ENCODE assay signal across 27 cellular contexts in genomic region chr17:63120406-63120805, GRCh38.
DNase-seq lines count a peak whose midpoint lies in the region; ATAC-seq, FAIRE-seq and TF ChIP-seq lines count a peak whose summit lies in the region.
"Had no signal": no experiment of that assay in that cellular context is flagged by ENCODE, and none has a peak within 500 bp of the region (broad histone marks: within the 10 kb centered on the region; RNA-seq: fewer than 3 reads in every experiment).

No MANE protein-coding gene starts in this region.

- TF ChIP-seq CTCF in HFFc6 (IDR thresholded peaks at IDR 0.05) (no peak), astrocyte (IDR thresholded peaks at IDR 0.05; ENCODE audit: insufficient read depth, low read depth, low read length) (no peak), fibroblast of lung (conservative IDR thresholded peaks at IDR 0.05 in 1 of 2, IDR thresholded peaks at IDR 0.05 in 1 of 2; ENCODE audit: low read depth in 1 of 2, low read length in 2 of 2) (no peak), smooth muscle cell (IDR thresholded peaks at IDR 0.05; ENCODE audit: borderline replicate concordance, insufficient read depth, poor library complexity, severe bottlenecking) (no peak), tibial nerve (IDR thresholded peaks at IDR 0.05) (no peak)

- H3K4me2 ChIP-seq in astrocyte (ENCODE audit: low read length) (no peak overlapping the region), fibroblast of lung (ENCODE audit: extremely low read depth, insufficient read depth, low read length) (no peak overlapping the region), smooth muscle cell (no peak overlapping the region)

- H4K20me1 ChIP-seq in astrocyte (ENCODE audit: insufficient read depth, low read length) = peaks cover 28% of the 10 kb centered on the region
- no peaks in the 10 kb centered on the region for H4K20me1 ChIP-seq in fibroblast of lung (ENCODE audit: control insufficient read depth, extremely low read depth, insufficient read depth, low read length)
- peaks cover 34% of the 10 kb centered on the region for H4K20me1 ChIP-seq in smooth muscle cell (ENCODE audit: low read depth)

- H3K4me3 Mint-ChIP-seq in HFFc6 (no peak overlapping the region), astrocyte (ENCODE audit: unreplicated experiment) (no peak overlapping the region)
- no peak overlapping the region for H3K4me3 Mint-ChIP-seq in activated naive CD8-positive, alpha-beta T cell treated with anti-CD3 and anti-CD28 coated beads, Interleukin-2, amount 50 U/mL, for 24 hours
- H3K4me3 Mint-ChIP-seq: B cell; central memory CD8-positive, alpha-beta T cell; naive B cell had no signal

- no peak overlapping the region for H3K4me3 ChIP-seq in astrocyte (ENCODE audit: insufficient read depth, low read depth, low read length)
- H3K4me3 ChIP-seq in fibroblast of lung (replicated peaks in 1 of 4; ENCODE audit: control extremely low read depth in 1 of 4, insufficient read depth in 1 of 4, low read depth in 3 of 4, low read length in 4 of 4) = no peak overlapping the region
- no peak overlapping the region for H3K4me3 ChIP-seq in smooth muscle cell
- H3K4me3 ChIP-seq in tibial nerve = no peak overlapping the region
- H3K4me3 ChIP-seq: esophagus squamous epithelium, lower lobe of right lung, ovary, sigmoid colon, SK-N-MC had no signal

- no peaks in the 10 kb centered on the region for H3K9me3 ChIP-seq in astrocyte (ENCODE audit: insufficient read depth, low read depth, low read length)
- no peaks in the 10 kb centered on the region for H3K9me3 ChIP-seq in fibroblast of lung (ENCODE audit: control insufficient read depth, insufficient read depth, low read depth, low read length)
- no peaks in the 10 kb centered on the region for H3K9me3 ChIP-seq in smooth muscle cell (replicated peaks; ENCODE audit: low read depth)
- H3K9me3 ChIP-seq in tibial nerve = no peaks in the 10 kb centered on the region
- H3K9me3 ChIP-seq: Caco-2, esophagus squamous epithelium, lower lobe of right lung, ovary, sigmoid colon had no signal

- DNase-seq in HFFc6 = no peak
- peak; percentile 48 for DNase-seq in astrocyte (ENCODE audit: low read depth)
- peak; percentile 28 to 55 for DNase-seq in fibroblast of lung (ENCODE audit: low read depth in 2 of 2)
- no peak for DNase-seq in smooth muscle cell (lab: John Stamatoyannopoulos, UW; ENCODE audit: unreplicated experiment)
- no peak for DNase-seq in GM12891 (ENCODE audit: insufficient read length, low spot score)
- no peak for DNase-seq in tibial nerve (ENCODE audit: low spot score in 2 of 2)
- no peak for DNase-seq in Kasumi-1 (lab: John Stamatoyannopoulos, UW)
- no peak for DNase-seq in activated naive CD8-positive, alpha-beta T cell treated with anti-CD3 and anti-CD28 coated beads, Interleukin-2, amount 50 U/mL, for 24 hours
- DNase-seq: activated CD8-positive, alpha-beta memory T cell treated with anti-CD3 and anti-CD28 coated beads for 24 hours; Caco-2; esophagus squamous epithelium; lower lobe of right lung; naive B cell; NCI-H1694; NCI-H774; ovary; sigmoid colon; stimulated activated CD4-positive, alpha-beta T cell treated with anti-CD3 and anti-CD28 coated beads, Interleukin-2, amount 100 ng/mL, for 24 hours; stimulated activated naive CD4-positive, alpha-beta T cell treated with Interleukin-2 at 50 U/mL for 16 hours; T-helper 9 cell had no signal

- 95% methylated on average over 2 of the region's 2 CpGs for WGBS in smooth muscle cell (ENCODE audit: low lambda C conversion rate)
- WGBS in tibial nerve, 2 donors = 96 to 100% methylated on average over 2 of the region's 2 CpGs

- H3F3A ChIP-seq in smooth muscle cell (ENCODE audit: low read depth) = no peaks in the 10 kb centered on the region

- TF ChIP-seq EP300 in tibial nerve (IDR thresholded peaks at IDR 0.05) = no peak

- H3K27me3 ChIP-seq in astrocyte (ENCODE audit: insufficient read depth, low read length) (no peaks in the 10 kb centered on the region), fibroblast of lung (ENCODE audit: control insufficient read depth, insufficient read depth, low read length) (no peaks in the 10 kb centered on the region), smooth muscle cell (ENCODE audit: low read depth) (no peaks in the 10 kb centered on the region), tibial nerve (no peaks in the 10 kb centered on the region)
- H3K27me3 ChIP-seq: esophagus squamous epithelium, ovary, sigmoid colon had no signal

- H3K36me3 ChIP-seq in astrocyte (ENCODE audit: insufficient read depth, low read length) (peaks cover 2% of the 10 kb centered on the region), fibroblast of lung (ENCODE audit: control insufficient read depth, insufficient read depth, low read length) (no peaks in the 10 kb centered on the region), smooth muscle cell (ENCODE audit: low read depth) (no peaks in the 10 kb centered on the region), tibial nerve (no peaks in the 10 kb centered on the region)
- H3K36me3 ChIP-seq: esophagus squamous epithelium, lower lobe of right lung, ovary, sigmoid colon had no signal

- H3K9ac ChIP-seq in astrocyte (ENCODE audit: low read length) (no peak overlapping the region), fibroblast of lung (ENCODE audit: insufficient read depth, low read length) (no peak overlapping the region), smooth muscle cell (ENCODE audit: low read depth) (no peak overlapping the region)

- no peak for FAIRE-seq in astrocyte (lab: Jason Lieb, UNC)
- no peak for FAIRE-seq in GM12891 (lab: Jason Lieb, UNC)
- FAIRE-seq: G401.6, keratinocyte, RCC 7860 had no signal

- 0 out of 2 replicates have a peak overlapping the region, but pooled peaks have one; percentile 3 for H3K27ac Mint-ChIP-seq in HFFc6
- H3K27ac Mint-ChIP-seq in astrocyte (ENCODE audit: unreplicated experiment) = no peak overlapping the region
- no peak overlapping the region for H3K27ac Mint-ChIP-seq in activated naive CD8-positive, alpha-beta T cell treated with anti-CD3 and anti-CD28 coated beads, Interleukin-2, amount 50 U/mL, for 24 hours
- H3K27ac Mint-ChIP-seq: activated naive CD4-positive, alpha-beta T cell treated with anti-CD3 and anti-CD28 coated beads, Interleukin-2, amount 50 U/mL, for 72 hours; B cell; naive B cell had no signal

- no peaks in the 10 kb centered on the region for H3K9me3 Mint-ChIP-seq in HFFc6
- H3K9me3 Mint-ChIP-seq in astrocyte (ENCODE audit: unreplicated experiment) = no peaks in the 10 kb centered on the region
- H3K9me3 Mint-ChIP-seq in activated naive CD8-positive, alpha-beta T cell treated with anti-CD3 and anti-CD28 coated beads, Interleukin-2, amount 50 U/mL, for 24 hours = no peaks in the 10 kb centered on the region
- H3K9me3 Mint-ChIP-seq: activated naive CD4-positive, alpha-beta T cell treated with anti-CD3 and anti-CD28 coated beads, Interleukin-2, amount 50 U/mL, for 72 hours; central memory CD8-positive, alpha-beta T cell; naive B cell had no signal

- H3K4me1 ChIP-seq in astrocyte (ENCODE audit: insufficient read depth, low read length) (peaks cover 8% of the 10 kb centered on the region), fibroblast of lung (ENCODE audit: control insufficient read depth, extremely low read depth, insufficient read depth, low read length) (no peaks in the 10 kb centered on the region), smooth muscle cell (ENCODE audit: low read depth) (peaks cover 5% of the 10 kb centered on the region), tibial nerve (no peaks in the 10 kb centered on the region)
- H3K4me1 ChIP-seq: Caco-2, lower lobe of right lung, sigmoid colon had no signal

- H2AFZ ChIP-seq in astrocyte (ENCODE audit: low read depth, low read length) (no peak overlapping the region), fibroblast of lung (ENCODE audit: low read length) (no peak overlapping the region), smooth muscle cell (ENCODE audit: low read depth) (no peak overlapping the region)

- no peak overlapping the region for H3K27ac ChIP-seq in astrocyte (ENCODE audit: low read depth, low read length)
- H3K27ac ChIP-seq in fibroblast of lung (ENCODE audit: insufficient read depth, low read length) = no peak overlapping the region
- peak overlapping the region; percentile 17 for H3K27ac ChIP-seq in smooth muscle cell (ENCODE audit: low read depth)
- no peak overlapping the region for H3K27ac ChIP-seq in tibial nerve
- H3K27ac ChIP-seq: esophagus squamous epithelium, lower lobe of right lung, ovary, sigmoid colon, SK-N-MC had no signal

- H3K79me2 ChIP-seq in astrocyte (ENCODE audit: insufficient read depth, low read length) (peaks cover 45% of the 10 kb centered on the region), fibroblast of lung (ENCODE audit: control insufficient read depth, insufficient read depth, low read length) (no peaks in the 10 kb centered on the region), smooth muscle cell (ENCODE audit: low read depth) (peaks cover 5% of the 10 kb centered on the region)

- no peak for ATAC-seq in activated naive CD8-positive, alpha-beta T cell treated with anti-CD3 and anti-CD28 coated beads, Interleukin-2, amount 50 U/mL, for 24 hours
- ATAC-seq: activated naive CD4-positive, alpha-beta T cell treated with anti-CD3 and anti-CD28 coated beads, Interleukin-2, amount 50 U/mL, for 72 hours; lower lobe of right lung had no signal

- H3K27me3 Mint-ChIP-seq in HFFc6 (ENCODE audit: insufficient read depth) = no peaks in the 10 kb centered on the region; the same call in 1 of the 2 replicates
- H3K27me3 Mint-ChIP-seq in astrocyte (ENCODE audit: low read depth, unreplicated experiment) = no peaks in the 10 kb centered on the region
- no peaks in the 10 kb centered on the region for H3K27me3 Mint-ChIP-seq in activated naive CD8-positive, alpha-beta T cell treated with anti-CD3 and anti-CD28 coated beads, Interleukin-2, amount 50 U/mL, for 24 hours
- H3K27me3 Mint-ChIP-seq: central memory CD8-positive, alpha-beta T cell; naive B cell had no signal

- H3K36me3 Mint-ChIP-seq in HFFc6 (ENCODE audit: low read depth) = peaks cover 14% of the 10 kb centered on the region
- no peaks in the 10 kb centered on the region for H3K36me3 Mint-ChIP-seq in astrocyte (ENCODE audit: low read depth, unreplicated experiment)
- H3K36me3 Mint-ChIP-seq in activated naive CD8-positive, alpha-beta T cell treated with anti-CD3 and anti-CD28 coated beads, Interleukin-2, amount 50 U/mL, for 24 hours (ENCODE audit: low read depth) = no peaks in the 10 kb centered on the region
- H3K36me3 Mint-ChIP-seq: activated naive CD4-positive, alpha-beta T cell treated with anti-CD3 and anti-CD28 coated beads, Interleukin-2, amount 50 U/mL, for 72 hours had no signal

- TF ChIP-seq POLR2A in GM12891 (IDR thresholded peaks at IDR 0.05; ENCODE audit: low read depth, low read length) (no peak), tibial nerve (IDR thresholded peaks at IDR 0.05) (no peak)

- H3K4me1 Mint-ChIP-seq in HFFc6 (ENCODE audit: low read depth) = peaks cover 40% of the 10 kb centered on the region
- peaks cover 14% of the 10 kb centered on the region for H3K4me1 Mint-ChIP-seq in astrocyte (ENCODE audit: low read depth, unreplicated experiment)
- H3K4me1 Mint-ChIP-seq in activated naive CD8-positive, alpha-beta T cell treated with anti-CD3 and anti-CD28 coated beads, Interleukin-2, amount 50 U/mL, for 24 hours = no peaks in the 10 kb centered on the region

TF ChIP-seq in GM12891, 5 proteins besides CTCF, POLR2A, EP300 and RAD21 (continues in another document):
- TF ChIP-seq SPI1 (IDR thresholded peaks at IDR 0.05; ENCODE audit: low read depth, low read length) (no peak), POLR2AphosphoS5 (IDR thresholded peaks at IDR 0.05; ENCODE audit: low read depth, low read length) (no peak), PAX5 (IDR thresholded peaks at IDR 0.05; ENCODE audit: insufficient read depth, low read length, severe bottlenecking) (no peak)

Comparison
In these comparisons a context has a peak if more than half of its experiments do, and no peak if none do; other contexts are left out.
1. DNase-seq: peak in astrocyte (single experiment) and fibroblast of lung (2 of 2); none in HFFc6 (single experiment), smooth muscle cell (single experiment), GM12891 (single experiment), tibial nerve (0 of 2), Kasumi-1 (0 of 2) and activated naive CD8-positive, alpha-beta T cell treated with anti-CD3 and anti-CD28 coated beads, Interleukin-2, amount 50 U/mL, for 24 hours (single experiment).